22 cellular contexts compared by ENCODE assay signal in genomic region chr14:89927466-89927865, GRCh38. TPM values are rescaled to one million over a fixed set of nuclear protein-coding genes. Genes with fewer than 3 reads are reported as not detected.
A peak's percentile ranks its signal among the peaks of the same experiment; 100 is the strongest.
DNase-seq lines count a peak whose midpoint lies in the region; ATAC-seq, FAIRE-seq and TF ChIP-seq lines count a peak whose summit lies in the region.
"Had no signal": no experiment of that assay in that cellular context is flagged by ENCODE, and none has a peak within 500 bp of the region (broad histone marks: within the 10 kb centered on the region; RNA-seq: fewer than 3 reads in every experiment).

No MANE protein-coding gene starts in this region.

- H3K4ac ChIP-seq in mesenchymal stem cell (ENCODE audit: low read depth in 1 of 2, low read length in 2 of 2) = no peak overlapping the region

- no peak overlapping the region for H3K4me2 ChIP-seq in mesenchymal stem cell (ENCODE audit: low read length, poor library complexity, severe bottlenecking)

- H3K4me1 Mint-ChIP-seq in T-helper 17 cell = peaks cover 2% of the 10 kb centered on the region

- H3K36me3 Mint-ChIP-seq in T-helper 17 cell (ENCODE audit: low read depth) = peaks cover 2% of the 10 kb centered on the region

- H3K9me3 ChIP-seq in T-helper 17 cell (ENCODE audit: control insufficient read depth, low read length, poor library complexity, severe bottlenecking) = no peaks in the 10 kb centered on the region
- no peaks in the 10 kb centered on the region for H3K9me3 ChIP-seq in mesenchymal stem cell (ENCODE audit: control insufficient read depth, low read length)
- no peaks in the 10 kb centered on the region for H3K9me3 ChIP-seq in right atrium auricular region

- H3K27ac Mint-ChIP-seq in T-helper 17 cell = peak overlapping the region; percentile 41
- H3K27ac Mint-ChIP-seq: CD4-positive, CD25-positive, alpha-beta regulatory T cell had no signal

- H2BK120ac ChIP-seq in mesenchymal stem cell (ENCODE audit: low read depth, low read length) = no peak overlapping the region

- H4K8ac ChIP-seq in mesenchymal stem cell (ENCODE audit: low read length) = no peak overlapping the region

- H3K14ac ChIP-seq in mesenchymal stem cell (ENCODE audit: low read length in 2 of 2) = no peak overlapping the region

- no peak overlapping the region for H3K18ac ChIP-seq in mesenchymal stem cell (ENCODE audit: low read depth in 1 of 2, low read length in 2 of 2)

- no peaks in the 10 kb centered on the region for H3K79me1 ChIP-seq in mesenchymal stem cell (replicated peaks; ENCODE audit: low read length, poor library complexity, severe bottlenecking)

- H2BK12ac ChIP-seq in mesenchymal stem cell (ENCODE audit: low read length in 2 of 2) = no peak overlapping the region

- no peak for ATAC-seq in T-helper 17 cell
- ATAC-seq: GM12878, PC-3, SK-N-SH treated with all-trans-retinoic acid at 6 μM for 48 hours had no signal

- no peak overlapping the region for H3K4me3 Mint-ChIP-seq in T-helper 17 cell
- H3K4me3 Mint-ChIP-seq: CD4-positive, CD25-positive, alpha-beta regulatory T cell had no signal

- H3K79me2 ChIP-seq in ACC112 (ENCODE audit: control insufficient read depth, insufficient read depth, low read length, unreplicated experiment) = no peaks in the 10 kb centered on the region

- H3K27me3 Mint-ChIP-seq in T-helper 17 cell = no peaks in the 10 kb centered on the region
- H3K27me3 Mint-ChIP-seq: CD4-positive, CD25-positive, alpha-beta regulatory T cell had no signal

- no peak overlapping the region for H3K23ac ChIP-seq in mesenchymal stem cell (ENCODE audit: low read length in 2 of 2)

- no peak for DNase-seq in T-helper 17 cell
- DNase-seq in fibroblast of gingiva (ENCODE audit: low read depth) = peak; percentile 14
- DNase-seq in mesenchymal stem cell = no peak
- DNase-seq in dedifferentiated amniotic fluid mesenchymal stem cell (ENCODE audit: extremely low spot score) = no peak
- no peak for DNase-seq in D341Med (ENCODE audit: low spot score)
- DNase-seq in right atrium auricular region (ENCODE audit: low spot score) = no peak
- DNase-seq in D721Med (ENCODE audit: insufficient read length, low spot score) = no peak
- DNase-seq: 8988T; CD4-positive, CD25-positive, alpha-beta regulatory T cell; Karpas-422; MV-4-11; NCI-H1105; NCI-H1436 treated with DMSO at 0.1 percent for 48 hours; NCI-H1930; NCI-H2107; NCI-H524; NCI-H748 treated with DMSO at 0.1 percent for 48 hours; PC-3 had no signal

- no peak overlapping the region for H4K91ac ChIP-seq in mesenchymal stem cell (ENCODE audit: low read length)

- H3K27me3 ChIP-seq in ACC112 (ENCODE audit: insufficient read depth, low read length) (no peaks in the 10 kb centered on the region), mesenchymal stem cell (ENCODE audit: control insufficient read depth in 1 of 2, insufficient read depth in 1 of 2, low read length in 2 of 2) (no peaks in the 10 kb centered on the region), right atrium auricular region (no peaks in the 10 kb centered on the region)

- H3K4me1 ChIP-seq in ACC112 (ENCODE audit: control insufficient read depth, insufficient read depth, low read length, unreplicated experiment) = peaks cover 25% of the 10 kb centered on the region
- H3K4me1 ChIP-seq in mesenchymal stem cell (ENCODE audit: control insufficient read depth, insufficient read depth, low read depth, low read length) = no peaks in the 10 kb centered on the region
- no peaks in the 10 kb centered on the region for H3K4me1 ChIP-seq in right atrium auricular region

- no peak overlapping the region for H2BK5ac ChIP-seq in mesenchymal stem cell (ENCODE audit: low read depth, low read length, poor library complexity, severe bottlenecking)

- peak overlapping the region; percentile 91 for H3K27ac ChIP-seq in ACC112 (ENCODE audit: low read depth, low read length)
- H3K27ac ChIP-seq in mesenchymal stem cell (ENCODE audit: low read length, poor library complexity, severe bottlenecking) = peak overlapping the region; percentile 82
- H3K27ac ChIP-seq in right atrium auricular region = no peak overlapping the region

- H3K9ac ChIP-seq in mesenchymal stem cell (ENCODE audit: low read length) = peak overlapping the region; percentile 50

- H2AFZ ChIP-seq in ACC112 (ENCODE audit: low read length, unreplicated experiment) (peak overlapping the region; percentile 77), mesenchymal stem cell (ENCODE audit: low read depth, low read length) (no peak overlapping the region)

- H3K36me3 ChIP-seq in ACC112 (ENCODE audit: insufficient read depth, low read length) (0 out of 2 replicates have a peak, but pooled peaks cover 9% of the 10 kb centered on the region), mesenchymal stem cell (ENCODE audit: control insufficient read depth in 1 of 2, insufficient read depth in 2 of 2, low read depth in 1 of 2, low read length in 2 of 2) (peaks cover 0 to 24% of the 10 kb centered on the region in 2 experiments), right atrium auricular region (no peaks in the 10 kb centered on the region)

- TF ChIP-seq CTCF in right atrium auricular region (IDR thresholded peaks at IDR 0.05) (no peak), D721Med (IDR thresholded peaks at IDR 0.05; ENCODE audit: insufficient read depth, missing control alignments) (no peak)

- H2BK15ac ChIP-seq in mesenchymal stem cell (ENCODE audit: low read depth, poor library complexity, severe bottlenecking) = no peak overlapping the region

- no peak for FAIRE-seq in D721Med (lab: Jason Lieb, UNC)
- FAIRE-seq: GM12878, H54 had no signal

- 85% methylated on average over 7 of the region's 10 CpGs for WGBS in mesenchymal stem cell

- H3K4me3 ChIP-seq in ACC112 (ENCODE audit: low read depth, low read length) = peak overlapping the region; percentile 9; the same call in 1 of the 2 replicates
- H3K4me3 ChIP-seq in mesenchymal stem cell (ENCODE audit: insufficient read depth in 1 of 2, low read depth in 1 of 2, low read length in 2 of 2) = no peak overlapping the region
- no peak overlapping the region for H3K4me3 ChIP-seq in right atrium auricular region
- H3K4me3 ChIP-seq: GM12878 had no signal

- H2AK5ac ChIP-seq in mesenchymal stem cell (ENCODE audit: low read length, severe bottlenecking) = no peak overlapping the region

RNA-seq across cellular contexts. Expression of gene EFCAB11, which starts 27.1 kb away (rescaled TPM):
- 1 to 10 TPM; 1.1 to 1.9 TPM for total RNA-seq in T-helper 17 cell
- 4.8 TPM for polyA plus RNA-seq in mesenchymal stem cell (2013, experiment 1 of 2)
- polyA plus RNA-seq in mesenchymal stem cell (2013, experiment 2 of 2) = 4.2 TPM
- 1 to 10 TPM; 2.0 to 2.2 TPM for total RNA-seq in right atrium auricular region

RNA-seq across cellular contexts. Expression of gene TDP1, which starts 28.3 kb away (rescaled TPM):
- total RNA-seq in T-helper 17 cell = 10 to 100 TPM; 50.5 to 53.9 TPM
- polyA plus RNA-seq in mesenchymal stem cell (2013, experiment 1 of 2) = 8.2 TPM
- 8.1 TPM for polyA plus RNA-seq in mesenchymal stem cell (2013, experiment 2 of 2)
- total RNA-seq in right atrium auricular region = 1 to 10 TPM; 1.6 to 2.8 TPM

Comparison
In these comparisons a context has a peak if more than half of its experiments do, and no peak if none do; other contexts are left out.
1. H3K27ac ChIP-seq: peak in ACC112 (single experiment) and mesenchymal stem cell (single experiment); none in right atrium auricular region (0 of 2).
2. RNA of gene TDP1, which starts 28.3 kb away (total RNA-seq): 50.5 to 53.9 TPM in T-helper 17 cell; 1.6 to 2.8 TPM in right atrium auricular region; every median in the first group is over 10 times any median in the second.